In genomic region chr3:118966700-118967099, GRCh38 we compare ENCODE assay signal across 1 cellular context.
TF ChIP-seq lines count a peak whose summit lies in the region.

No MANE protein-coding gene starts in this region.

TF ChIP-seq in K562, 482 proteins besides CTCF, POLR2A, EP300 and RAD21 (continued from another document):
- TF ChIP-seq, protein P1, sequence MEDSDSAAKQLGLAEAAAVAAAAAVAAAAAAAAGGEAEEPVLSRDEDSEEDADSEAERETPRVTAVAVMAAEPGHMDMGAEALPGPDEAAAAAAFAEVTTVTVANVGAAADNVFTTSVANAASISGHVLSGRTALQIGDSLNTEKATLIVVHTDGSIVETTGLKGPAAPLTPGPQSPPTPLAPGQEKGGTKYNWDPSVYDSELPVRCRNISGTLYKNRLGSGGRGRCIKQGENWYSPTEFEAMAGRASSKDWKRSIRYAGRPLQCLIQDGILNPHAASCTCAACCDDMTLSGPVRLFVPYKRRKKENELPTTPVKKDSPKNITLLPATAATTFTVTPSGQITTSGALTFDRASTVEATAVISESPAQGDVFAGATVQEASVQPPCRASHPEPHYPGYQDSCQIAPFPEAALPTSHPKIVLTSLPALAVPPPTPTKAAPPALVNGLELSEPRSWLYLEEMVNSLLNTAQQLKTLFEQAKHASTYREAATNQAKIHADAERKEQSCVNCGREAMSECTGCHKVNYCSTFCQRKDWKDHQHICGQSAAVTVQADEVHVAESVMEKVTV (CRISPR knock-in tag; IDR thresholded peaks at IDR 0.05): no peak
- TF ChIP-seq MEIS2 (IDR thresholded peaks at IDR 0.05; ENCODE audit: partially characterized antibody) (no peak), ZBTB49 (CRISPR knock-in tag; IDR thresholded peaks at IDR 0.05; ENCODE audit: borderline replicate concordance) (no peak), CAMTA2 (CRISPR knock-in tag; conservative IDR thresholded peaks at IDR 0.05) (no peak), SMARCE1 (IDR thresholded peaks at IDR 0.05) (no peak), HMGN3 (IDR thresholded peaks at IDR 0.05; ENCODE audit: borderline replicate concordance, extremely low read depth, insufficient read length, low read depth, low read length) (no peak), EHMT2 (IDR thresholded peaks at IDR 0.05) (no peak), ADNP (tag; IDR thresholded peaks at IDR 0.05) (no peak), ZNF316 (IDR thresholded peaks at IDR 0.05) (no peak), TEAD1 (CRISPR knock-in tag; IDR thresholded peaks at IDR 0.05) (no peak), ZNF76 (CRISPR knock-in tag; IDR thresholded peaks at IDR 0.05; ENCODE audit: borderline replicate concordance) (no peak)
- TF ChIP-seq, protein P2, sequence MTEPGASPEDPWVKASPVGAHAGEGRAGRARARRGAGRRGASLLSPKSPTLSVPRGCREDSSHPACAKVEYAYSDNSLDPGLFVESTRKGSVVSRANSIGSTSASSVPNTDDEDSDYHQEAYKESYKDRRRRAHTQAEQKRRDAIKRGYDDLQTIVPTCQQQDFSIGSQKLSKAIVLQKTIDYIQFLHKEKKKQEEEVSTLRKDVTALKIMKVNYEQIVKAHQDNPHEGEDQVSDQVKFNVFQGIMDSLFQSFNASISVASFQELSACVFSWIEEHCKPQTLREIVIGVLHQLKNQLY (CRISPR knock-in tag; conservative IDR thresholded peaks at IDR 0.05): no peak
